ENCODE assay signal across 19 cellular contexts in the genomic region with DNA sequence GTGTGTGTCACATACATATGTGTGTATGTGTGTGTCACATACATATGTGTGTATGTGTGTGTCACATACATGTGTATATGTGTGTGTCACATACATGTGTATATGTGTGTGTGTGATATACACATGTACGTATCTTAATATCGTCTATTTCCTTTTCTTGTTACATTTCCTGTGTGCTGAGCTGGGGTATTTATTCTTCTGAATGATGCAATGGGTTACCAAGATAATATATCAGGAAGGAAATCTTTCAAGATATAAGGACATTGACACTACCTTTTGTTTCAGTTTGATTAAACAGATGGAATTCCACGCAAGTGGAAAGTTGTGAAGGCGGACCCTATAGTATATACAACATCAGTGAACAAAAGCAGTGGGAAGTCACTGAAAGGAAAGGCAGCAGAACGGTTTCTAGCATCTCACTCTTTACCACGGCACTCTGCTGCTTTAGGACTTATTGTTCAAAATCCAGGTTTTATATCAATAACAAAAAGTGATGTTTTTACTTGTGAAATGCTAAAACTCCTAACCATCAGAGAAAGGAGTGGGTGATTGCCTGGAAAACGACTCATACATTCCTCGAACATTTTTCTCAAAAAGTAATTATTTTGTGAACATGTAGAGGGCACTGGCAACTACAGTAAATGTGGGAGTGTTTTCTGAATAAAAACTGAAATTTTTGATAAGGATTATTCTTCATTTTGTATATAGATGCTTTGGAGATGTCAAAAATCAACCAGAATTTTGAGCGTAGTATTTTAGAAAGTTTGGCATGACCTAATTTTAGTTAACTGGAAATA. TPM values are rescaled to one million over a fixed set of nuclear protein-coding genes. Genes with fewer than 3 reads are reported as not detected.
DNase-seq lines count a peak whose midpoint lies in the region; ATAC-seq and TF ChIP-seq lines count a peak whose summit lies in the region.
"Had no signal": no experiment of that assay in that cellular context is flagged by ENCODE, and none has a peak within 500 bp of the region (broad histone marks: within the 10 kb centered on the region; RNA-seq: fewer than 3 reads in every experiment).

No MANE protein-coding gene starts in this region.

- peak overlapping the region; percentile 13 for H3K4me3 ChIP-seq in skeletal muscle satellite cell (ENCODE audit: low read length)
- H3K4me3 ChIP-seq: hepatocyte had no signal

- H3K27me3 Mint-ChIP-seq in activated CD8-positive, alpha-beta T cell treated with anti-CD3 and anti-CD28 coated beads for 36 hours: peaks cover 11% of the 10 kb centered on the region
- no peaks in the 10 kb centered on the region for H3K27me3 Mint-ChIP-seq in activated CD8-positive, alpha-beta T cell treated with anti-CD3 and anti-CD28 coated beads, Interleukin-2, amount 10 ng/mL, durations not matched to agents 7 days and 5 days (ENCODE audit: low read depth)
- peaks cover 10% of the 10 kb centered on the region for H3K27me3 Mint-ChIP-seq in T-helper 17 cell
- H3K27me3 Mint-ChIP-seq in central memory CD8-positive, alpha-beta T cell: no peaks in the 10 kb centered on the region

- H3K4me2 ChIP-seq in skeletal muscle satellite cell (ENCODE audit: low read length): peak overlapping the region; percentile 53
- H3K4me2 ChIP-seq: hepatocyte had no signal

- H3K27ac Mint-ChIP-seq in activated CD8-positive, alpha-beta T cell treated with anti-CD3 and anti-CD28 coated beads for 36 hours: peak overlapping the region; percentile 91
- H3K27ac Mint-ChIP-seq in activated CD8-positive, alpha-beta T cell treated with anti-CD3 and anti-CD28 coated beads, Interleukin-2, amount 10 ng/mL, durations not matched to agents 7 days and 5 days: no peak overlapping the region
- H3K27ac Mint-ChIP-seq in T-helper 17 cell: peak overlapping the region; percentile 48
- H3K27ac Mint-ChIP-seq in central memory CD8-positive, alpha-beta T cell (ENCODE audit: low read depth): no peak overlapping the region
- H3K27ac Mint-ChIP-seq: IgD-negative memory B cell had no signal

- intact Hi-C loops in activated CD8-positive, alpha-beta T cell treated with anti-CD3 and anti-CD28 coated beads for 36 hours (cut with micrococcal nuclease): no loop called here

- no peaks in the 10 kb centered on the region for H3K27me3 ChIP-seq in skeletal muscle satellite cell (ENCODE audit: control insufficient read depth, insufficient read depth, low read length)
- H3K27me3 ChIP-seq: hepatocyte had no signal

- DNase-seq in activated CD8-positive, alpha-beta T cell treated with anti-CD3 and anti-CD28 coated beads for 36 hours: no peak
- DNase-seq in activated CD8-positive, alpha-beta T cell treated with anti-CD3 and anti-CD28 coated beads, Interleukin-2, amount 10 ng/mL, durations not matched to agents 7 days and 5 days: no peak
- DNase-seq in T-helper 17 cell (no peak), DMS114 treated with DMSO at 0.1 percent for 48 hours (lab: John Stamatoyannopoulos, UW; ENCODE audit: unreplicated experiment) (no peak), medulla oblongata (ENCODE audit: extremely low spot score) (no peak)
- DNase-seq in central memory CD8-positive, alpha-beta T cell (ENCODE audit: low spot score in 2 of 2): no peak
- DNase-seq: caudate nucleus, left ventricle myocardium superior, NCI-H1105, NCI-H748 treated with DMSO at 0.1 percent for 48 hours had no signal

- H3K9me3 Mint-ChIP-seq in activated CD8-positive, alpha-beta T cell treated with anti-CD3 and anti-CD28 coated beads for 36 hours: peaks cover under 1% of the 10 kb centered on the region
- H3K9me3 Mint-ChIP-seq in activated CD8-positive, alpha-beta T cell treated with anti-CD3 and anti-CD28 coated beads, Interleukin-2, amount 10 ng/mL, durations not matched to agents 7 days and 5 days (ENCODE audit: insufficient read depth): no peaks in the 10 kb centered on the region
- no peaks in the 10 kb centered on the region for H3K9me3 Mint-ChIP-seq in central memory CD8-positive, alpha-beta T cell
- H3K9me3 Mint-ChIP-seq: IgD-negative memory B cell, neural crest cell had no signal

- no peak for TF ChIP-seq CTCF in activated CD8-positive, alpha-beta T cell treated with anti-CD3 and anti-CD28 coated beads for 36 hours (IDR thresholded peaks at IDR 0.05)

- peaks cover 63% of the 10 kb centered on the region for H3K4me1 ChIP-seq in skeletal muscle satellite cell (ENCODE audit: control insufficient read depth, insufficient read depth, low read length)

- CTCF ChIA-PET in activated CD8-positive, alpha-beta T cell treated with anti-CD3 and anti-CD28 coated beads for 36 hours (lab: Charles Lee): no interaction called here
- CTCF ChIA-PET in activated CD8-positive, alpha-beta T cell treated with anti-CD3 and anti-CD28 coated beads, Interleukin-2, amount 10 ng/mL, durations not matched to agents 7 days and 5 days (lab: Charles Lee): interaction anchor here (0.6 to 2.2 kb wide), 2 partner anchors 14 to 53 kb away, joined by 3 to 10 read pairs; no protein-coding TSS in a partner anchor

- H3K9ac ChIP-seq in skeletal muscle satellite cell (ENCODE audit: low read depth, low read length): peak overlapping the region; percentile 61

- H3K9me3 ChIP-seq in T-helper 17 cell (ENCODE audit: control insufficient read depth, low read length, poor library complexity, severe bottlenecking): no peaks in the 10 kb centered on the region
- no peaks in the 10 kb centered on the region for H3K9me3 ChIP-seq in skeletal muscle satellite cell (replicated peaks; ENCODE audit: low read length)

- no peaks in the 10 kb centered on the region for H3K36me3 ChIP-seq in skeletal muscle satellite cell (ENCODE audit: insufficient read depth, low read length)

- ATAC-seq in activated CD8-positive, alpha-beta T cell treated with anti-CD3 and anti-CD28 coated beads for 36 hours: peak; percentile 31
- ATAC-seq in activated CD8-positive, alpha-beta T cell treated with anti-CD3 and anti-CD28 coated beads, Interleukin-2, amount 10 ng/mL, durations not matched to agents 7 days and 5 days: no peak
- peak; percentile 28 for ATAC-seq in T-helper 17 cell
- no peak for ATAC-seq in central memory CD8-positive, alpha-beta T cell (replicated peaks; ENCODE audit: extremely low read depth, poor library complexity, severe bottlenecking)
- no peak for ATAC-seq in HG03354 (IDR thresholded peaks at IDR 0.05; ENCODE audit: poor library complexity, severe bottlenecking, unreplicated experiment)
- ATAC-seq: left ventricle myocardium superior, Right ventricle myocardium inferior had no signal

- H3K4me3 Mint-ChIP-seq in activated CD8-positive, alpha-beta T cell treated with anti-CD3 and anti-CD28 coated beads for 36 hours: no peak overlapping the region
- H3K4me3 Mint-ChIP-seq in activated CD8-positive, alpha-beta T cell treated with anti-CD3 and anti-CD28 coated beads, Interleukin-2, amount 10 ng/mL, durations not matched to agents 7 days and 5 days: no peak overlapping the region
- peak overlapping the region; percentile 71 for H3K4me3 Mint-ChIP-seq in T-helper 17 cell
- H3K4me3 Mint-ChIP-seq in central memory CD8-positive, alpha-beta T cell: peak overlapping the region; percentile 11
- H3K4me3 Mint-ChIP-seq: IgD-negative memory B cell, neural crest cell had no signal

- H3K4me1 Mint-ChIP-seq in activated CD8-positive, alpha-beta T cell treated with anti-CD3 and anti-CD28 coated beads for 36 hours (ENCODE audit: low read depth): peaks cover 58% of the 10 kb centered on the region
- peaks cover 27% of the 10 kb centered on the region for H3K4me1 Mint-ChIP-seq in activated CD8-positive, alpha-beta T cell treated with anti-CD3 and anti-CD28 coated beads, Interleukin-2, amount 10 ng/mL, durations not matched to agents 7 days and 5 days (ENCODE audit: low read depth)
- peaks cover 22% of the 10 kb centered on the region for H3K4me1 Mint-ChIP-seq in T-helper 17 cell
- peaks cover 8% of the 10 kb centered on the region for H3K4me1 Mint-ChIP-seq in central memory CD8-positive, alpha-beta T cell
- H3K4me1 Mint-ChIP-seq: IgD-negative memory B cell had no signal

- peaks cover under 1% of the 10 kb centered on the region for H3K36me3 Mint-ChIP-seq in activated CD8-positive, alpha-beta T cell treated with anti-CD3 and anti-CD28 coated beads for 36 hours (ENCODE audit: low read depth)
- H3K36me3 Mint-ChIP-seq in activated CD8-positive, alpha-beta T cell treated with anti-CD3 and anti-CD28 coated beads, Interleukin-2, amount 10 ng/mL, durations not matched to agents 7 days and 5 days (ENCODE audit: low read depth): no peaks in the 10 kb centered on the region
- peaks cover 5% of the 10 kb centered on the region for H3K36me3 Mint-ChIP-seq in T-helper 17 cell (ENCODE audit: low read depth)
- H3K36me3 Mint-ChIP-seq in central memory CD8-positive, alpha-beta T cell (ENCODE audit: insufficient read depth): no peaks in the 10 kb centered on the region
- H3K36me3 Mint-ChIP-seq: IgD-negative memory B cell had no signal

- POLR2A ChIA-PET in activated CD8-positive, alpha-beta T cell treated with anti-CD3 and anti-CD28 coated beads for 36 hours (lab: Charles Lee): no interaction called here
- POLR2A ChIA-PET in activated CD8-positive, alpha-beta T cell treated with anti-CD3 and anti-CD28 coated beads, Interleukin-2, amount 10 ng/mL, durations not matched to agents 7 days and 5 days (lab: Charles Lee): no interaction called here

RNA-seq across cellular contexts. Expression of a gene that starts 43.1 kb away (rescaled TPM):
- under 1 TPM; 0.09 to 0.52 TPM for total RNA-seq in activated CD8-positive, alpha-beta T cell treated with anti-CD3 and anti-CD28 coated beads for 36 hours
- total RNA-seq in activated CD8-positive, alpha-beta T cell treated with anti-CD3 and anti-CD28 coated beads, Interleukin-2, amount 10 ng/mL, durations not matched to agents 7 days and 5 days: not detected
- under 1 TPM; 0.77 to 0.91 TPM for total RNA-seq in T-helper 17 cell
- total RNA-seq in skeletal muscle satellite cell (2012; rRNA removed): not detected in 2 replicates
- total RNA-seq: A673, hepatocyte, left ventricle myocardium superior, neural crest cell, Right ventricle myocardium inferior, skeletal muscle tissue, urinary bladder had no signal

Comparison
In these comparisons a context has a peak if more than half of its experiments do, and no peak if none do; other contexts are left out.
1. ATAC-seq: peak in activated CD8-positive, alpha-beta T cell treated with anti-CD3 and anti-CD28 coated beads for 36 hours (single experiment) and T-helper 17 cell (single experiment); none in activated CD8-positive, alpha-beta T cell treated with anti-CD3 and anti-CD28 coated beads, Interleukin-2, amount 10 ng/mL, durations not matched to agents 7 days and 5 days (single experiment), central memory CD8-positive, alpha-beta T cell (single experiment) and HG03354 (single experiment).
2. H3K27ac Mint-ChIP-seq: peak in activated CD8-positive, alpha-beta T cell treated with anti-CD3 and anti-CD28 coated beads for 36 hours (single experiment) and T-helper 17 cell (single experiment); none in activated CD8-positive, alpha-beta T cell treated with anti-CD3 and anti-CD28 coated beads, Interleukin-2, amount 10 ng/mL, durations not matched to agents 7 days and 5 days (single experiment) and central memory CD8-positive, alpha-beta T cell (single experiment).
3. H3K4me3 Mint-ChIP-seq: peak in T-helper 17 cell (single experiment) and central memory CD8-positive, alpha-beta T cell (single experiment); none in activated CD8-positive, alpha-beta T cell treated with anti-CD3 and anti-CD28 coated beads for 36 hours (single experiment) and activated CD8-positive, alpha-beta T cell treated with anti-CD3 and anti-CD28 coated beads, Interleukin-2, amount 10 ng/mL, durations not matched to agents 7 days and 5 days (single experiment).